3 cellular contexts compared by ENCODE assay signal in the genomic region with DNA sequence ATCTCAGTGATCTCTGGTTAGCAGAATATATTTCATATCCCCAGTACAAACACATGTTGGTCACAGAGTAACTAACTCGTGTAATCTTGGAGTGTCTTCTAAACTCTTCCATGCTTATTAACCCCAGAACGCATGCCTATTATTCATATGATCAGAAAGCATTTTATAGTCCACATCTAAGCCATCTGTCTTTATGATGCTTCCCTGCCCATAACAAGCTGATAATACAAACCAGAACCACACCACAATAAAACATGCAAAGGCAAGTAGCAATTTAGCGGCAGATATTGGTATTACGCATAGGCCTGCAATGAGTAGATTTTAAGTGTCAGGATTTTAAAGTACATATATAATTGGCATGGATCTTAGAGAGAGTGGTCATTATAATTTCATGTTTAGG.
"Had no signal": no experiment of that assay in that cellular context is flagged by ENCODE, and none has a peak within 500 bp of the region (broad histone marks: within the 10 kb centered on the region; RNA-seq: fewer than 3 reads in every experiment).

No MANE protein-coding gene starts in this region.

- ATAC-seq: GM12878 had no signal

- H3K4me3 ChIP-seq: GM12878 had no signal

- DNase-seq: GDM1, GF-D8 had no signal
